In genomic region chr14:62056789-62057188, GRCh38 we compare ENCODE assay signal across 22 cellular contexts.
"Had no signal": no experiment of that assay in that cellular context is flagged by ENCODE, and none has a peak within 500 bp of the region (broad histone marks: within the 10 kb centered on the region; RNA-seq: fewer than 3 reads in every experiment).

No MANE protein-coding gene starts in this region.

- H3K36me3 ChIP-seq: heart right ventricle, left lung, left ventricle myocardium inferior, lower lobe of right lung had no signal

- H3K4me2 ChIP-seq: hepatocyte had no signal

- H3K79me2 ChIP-seq: hepatocyte had no signal

- DNase-seq: heart right ventricle, hippocampal formation, hypothalamus, immature natural killer cell, islet precursor cell, kidney, kidney glomerular epithelial cell, left cardiac atrium, left colon, left ventricle myocardium inferior, left ventricle myocardium superior, lower lobe of right lung, mammary epithelial cell, mesenchymal stem cell, mesendoderm, midbrain had no signal

- H2AFZ ChIP-seq: hepatocyte had no signal

- H3K27ac ChIP-seq: heart right ventricle, hepatocyte, left lung, left ventricle myocardium inferior, lower lobe of right lung had no signal

- H3K9me3 ChIP-seq: left lung, lower lobe of right lung, mucosa of descending colon had no signal

- H3K4me1 ChIP-seq: heart right ventricle, left lung, left ventricle myocardium inferior, lower lobe of right lung had no signal

- H3K4me3 ChIP-seq: heart right ventricle, hepatocyte, left lung, left ventricle myocardium inferior, lower lobe of right lung, lung, mucosa of descending colon had no signal

- H3K27me3 ChIP-seq: heart right ventricle, hepatocyte, left lung had no signal

- FAIRE-seq: islet of Langerhans, keratinocyte, kidney had no signal
